In the genomic region with DNA sequence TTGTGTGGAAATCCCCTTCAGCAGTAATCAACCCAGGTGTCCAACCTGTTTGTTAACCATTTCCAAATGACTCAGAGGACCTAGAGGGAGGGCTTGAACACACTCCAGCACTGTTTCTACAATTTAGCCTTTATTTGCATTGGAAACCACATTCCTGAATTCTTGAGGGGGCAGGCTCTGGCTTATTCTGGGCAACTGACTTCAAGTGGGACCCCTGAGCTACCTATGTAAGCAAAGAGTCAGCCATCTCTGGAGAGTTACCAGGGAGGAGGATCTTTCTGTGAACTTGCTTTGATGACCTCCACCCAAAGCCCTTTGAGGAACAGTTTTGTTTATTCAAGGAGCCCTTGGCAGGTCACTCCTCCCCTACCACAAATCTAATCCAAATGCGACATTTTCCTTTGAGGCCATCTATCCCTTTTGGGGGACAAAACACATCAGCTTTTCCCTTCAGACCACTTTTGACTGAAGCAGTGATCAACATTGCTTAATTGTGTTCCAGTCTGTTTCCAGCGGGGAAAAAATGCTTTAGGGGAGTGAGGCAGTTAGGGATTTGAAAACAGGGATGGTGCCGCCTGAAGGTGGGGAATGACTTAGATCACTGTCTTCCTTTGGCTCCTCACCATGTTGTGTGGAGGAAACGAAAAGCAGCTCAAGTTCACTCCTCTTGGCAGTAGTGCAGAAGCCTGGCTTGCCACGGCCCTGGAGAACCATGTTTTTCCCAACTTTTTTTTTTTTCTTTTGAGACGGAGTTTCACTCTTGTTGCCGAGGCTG, we compare ENCODE assay signal across 1 cellular context.
TF ChIP-seq lines count a peak whose summit lies in the region.

No MANE protein-coding gene starts in this region.

TF ChIP-seq in HepG2, 621 proteins besides CTCF, POLR2A, EP300 and RAD21 (continued from another document and continues in another):
- TF ChIP-seq, protein P1, sequence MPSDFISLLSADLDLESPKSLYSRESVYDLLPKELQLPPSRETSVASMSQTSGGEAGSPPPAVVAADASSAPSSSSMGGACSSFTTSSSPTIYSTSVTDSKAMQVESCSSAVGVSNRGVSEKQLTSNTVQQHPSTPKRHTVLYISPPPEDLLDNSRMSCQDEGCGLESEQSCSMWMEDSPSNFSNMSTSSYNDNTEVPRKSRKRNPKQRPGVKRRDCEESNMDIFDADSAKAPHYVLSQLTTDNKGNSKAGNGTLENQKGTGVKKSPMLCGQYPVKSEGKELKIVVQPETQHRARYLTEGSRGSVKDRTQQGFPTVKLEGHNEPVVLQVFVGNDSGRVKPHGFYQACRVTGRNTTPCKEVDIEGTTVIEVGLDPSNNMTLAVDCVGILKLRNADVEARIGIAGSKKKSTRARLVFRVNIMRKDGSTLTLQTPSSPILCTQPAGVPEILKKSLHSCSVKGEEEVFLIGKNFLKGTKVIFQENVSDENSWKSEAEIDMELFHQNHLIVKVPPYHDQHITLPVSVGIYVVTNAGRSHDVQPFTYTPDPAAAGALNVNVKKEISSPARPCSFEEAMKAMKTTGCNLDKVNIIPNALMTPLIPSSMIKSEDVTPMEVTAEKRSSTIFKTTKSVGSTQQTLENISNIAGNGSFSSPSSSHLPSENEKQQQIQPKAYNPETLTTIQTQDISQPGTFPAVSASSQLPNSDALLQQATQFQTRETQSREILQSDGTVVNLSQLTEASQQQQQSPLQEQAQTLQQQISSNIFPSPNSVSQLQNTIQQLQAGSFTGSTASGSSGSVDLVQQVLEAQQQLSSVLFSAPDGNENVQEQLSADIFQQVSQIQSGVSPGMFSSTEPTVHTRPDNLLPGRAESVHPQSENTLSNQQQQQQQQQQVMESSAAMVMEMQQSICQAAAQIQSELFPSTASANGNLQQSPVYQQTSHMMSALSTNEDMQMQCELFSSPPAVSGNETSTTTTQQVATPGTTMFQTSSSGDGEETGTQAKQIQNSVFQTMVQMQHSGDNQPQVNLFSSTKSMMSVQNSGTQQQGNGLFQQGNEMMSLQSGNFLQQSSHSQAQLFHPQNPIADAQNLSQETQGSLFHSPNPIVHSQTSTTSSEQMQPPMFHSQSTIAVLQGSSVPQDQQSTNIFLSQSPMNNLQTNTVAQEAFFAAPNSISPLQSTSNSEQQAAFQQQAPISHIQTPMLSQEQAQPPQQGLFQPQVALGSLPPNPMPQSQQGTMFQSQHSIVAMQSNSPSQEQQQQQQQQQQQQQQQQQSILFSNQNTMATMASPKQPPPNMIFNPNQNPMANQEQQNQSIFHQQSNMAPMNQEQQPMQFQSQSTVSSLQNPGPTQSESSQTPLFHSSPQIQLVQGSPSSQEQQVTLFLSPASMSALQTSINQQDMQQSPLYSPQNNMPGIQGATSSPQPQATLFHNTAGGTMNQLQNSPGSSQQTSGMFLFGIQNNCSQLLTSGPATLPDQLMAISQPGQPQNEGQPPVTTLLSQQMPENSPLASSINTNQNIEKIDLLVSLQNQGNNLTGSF (CRISPR knock-in tag; IDR thresholded peaks at IDR 0.05) = 0 out of 2 replicates have a peak, but pooled peaks have one; percentile 55
- TF ChIP-seq NFE2 (CRISPR knock-in tag; IDR thresholded peaks at IDR 0.05) (no peak), ZNF777 (CRISPR knock-in tag; IDR thresholded peaks at IDR 0.05) (peak; percentile 65; the same call in 1 of the 2 replicates), SALL1 (CRISPR knock-in tag; IDR thresholded peaks at IDR 0.05) (peak; percentile 56; the same call in 1 of the 2 replicates), ZNF235 (CRISPR knock-in tag; IDR thresholded peaks at IDR 0.05; ENCODE audit: borderline replicate concordance) (no peak), SMARCC2 (IDR thresholded peaks at IDR 0.05) (0 out of 2 replicates have a peak, but pooled peaks have one; percentile 19), SIX1 (CRISPR knock-in tag; IDR thresholded peaks at IDR 0.05; ENCODE audit: borderline replicate concordance) (peak; percentile 73; the same call in 1 of the 2 replicates), ZNF121 (CRISPR knock-in tag; IDR thresholded peaks at IDR 0.05) (0 out of 2 replicates have a peak, but pooled peaks have one; percentile 10), LCORL (IDR thresholded peaks at IDR 0.05) (peak; percentile 63; the same call in 1 of the 2 replicates), LCORL (CRISPR knock-in tag; IDR thresholded peaks at IDR 0.05) (peak; percentile 87), MIXL1 (CRISPR knock-in tag; IDR thresholded peaks at IDR 0.05) (peak; percentile 40), ZNF138 (CRISPR knock-in tag; IDR thresholded peaks at IDR 0.05; ENCODE audit: low read depth) (no peak), HNRNPH1 (optimal IDR thresholded peaks at IDR 0.05; ENCODE audit: low read depth, low read length) (no peak), ZNF569 (CRISPR knock-in tag; IDR thresholded peaks at IDR 0.05; ENCODE audit: borderline replicate concordance) (no peak), HNRNPL (IDR thresholded peaks at IDR 0.05; ENCODE audit: low read depth, low read length) (no peak), ZBTB20 (CRISPR knock-in tag; IDR thresholded peaks at IDR 0.05; ENCODE audit: borderline replicate concordance, low read depth) (peak; percentile 69; the same call in 1 of the 2 replicates), KDM4B (CRISPR knock-in tag; IDR thresholded peaks at IDR 0.05) (peak; percentile 49), ZNF629 (CRISPR knock-in tag; conservative IDR thresholded peaks at IDR 0.05) (0 out of 2 replicates have a peak, but pooled peaks have one; percentile 12), ZNF510 (CRISPR knock-in tag; IDR thresholded peaks at IDR 0.05; ENCODE audit: low read depth) (peak; percentile 68), SP5 (CRISPR knock-in tag; IDR thresholded peaks at IDR 0.05; ENCODE audit: borderline replicate concordance, low read depth) (peak; percentile 94), TBX2 (CRISPR knock-in tag; IDR thresholded peaks at IDR 0.05; ENCODE audit: borderline replicate concordance) (peak; percentile 71), RARG (CRISPR knock-in tag; IDR thresholded peaks at IDR 0.05; ENCODE audit: low read depth) (no peak), ZNF441 (CRISPR knock-in tag; IDR thresholded peaks at IDR 0.05; ENCODE audit: borderline replicate concordance) (peak; percentile 62), ZNF709 (CRISPR knock-in tag; IDR thresholded peaks at IDR 0.05) (peak; percentile 54; the same call in 1 of the 2 replicates), ZNF160 (CRISPR knock-in tag; IDR thresholded peaks at IDR 0.05) (peak; percentile 71; the same call in 1 of the 2 replicates), ZNF674 (CRISPR knock-in tag; IDR thresholded peaks at IDR 0.05; ENCODE audit: low read depth) (no peak)
- TF ChIP-seq, protein P2, sequence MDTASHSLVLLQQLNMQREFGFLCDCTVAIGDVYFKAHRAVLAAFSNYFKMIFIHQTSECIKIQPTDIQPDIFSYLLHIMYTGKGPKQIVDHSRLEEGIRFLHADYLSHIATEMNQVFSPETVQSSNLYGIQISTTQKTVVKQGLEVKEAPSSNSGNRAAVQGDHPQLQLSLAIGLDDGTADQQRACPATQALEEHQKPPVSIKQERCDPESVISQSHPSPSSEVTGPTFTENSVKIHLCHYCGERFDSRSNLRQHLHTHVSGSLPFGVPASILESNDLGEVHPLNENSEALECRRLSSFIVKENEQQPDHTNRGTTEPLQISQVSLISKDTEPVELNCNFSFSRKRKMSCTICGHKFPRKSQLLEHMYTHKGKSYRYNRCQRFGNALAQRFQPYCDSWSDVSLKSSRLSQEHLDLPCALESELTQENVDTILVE (CRISPR knock-in tag; IDR thresholded peaks at IDR 0.05) = peak; percentile 43
- TF ChIP-seq, protein P3, sequence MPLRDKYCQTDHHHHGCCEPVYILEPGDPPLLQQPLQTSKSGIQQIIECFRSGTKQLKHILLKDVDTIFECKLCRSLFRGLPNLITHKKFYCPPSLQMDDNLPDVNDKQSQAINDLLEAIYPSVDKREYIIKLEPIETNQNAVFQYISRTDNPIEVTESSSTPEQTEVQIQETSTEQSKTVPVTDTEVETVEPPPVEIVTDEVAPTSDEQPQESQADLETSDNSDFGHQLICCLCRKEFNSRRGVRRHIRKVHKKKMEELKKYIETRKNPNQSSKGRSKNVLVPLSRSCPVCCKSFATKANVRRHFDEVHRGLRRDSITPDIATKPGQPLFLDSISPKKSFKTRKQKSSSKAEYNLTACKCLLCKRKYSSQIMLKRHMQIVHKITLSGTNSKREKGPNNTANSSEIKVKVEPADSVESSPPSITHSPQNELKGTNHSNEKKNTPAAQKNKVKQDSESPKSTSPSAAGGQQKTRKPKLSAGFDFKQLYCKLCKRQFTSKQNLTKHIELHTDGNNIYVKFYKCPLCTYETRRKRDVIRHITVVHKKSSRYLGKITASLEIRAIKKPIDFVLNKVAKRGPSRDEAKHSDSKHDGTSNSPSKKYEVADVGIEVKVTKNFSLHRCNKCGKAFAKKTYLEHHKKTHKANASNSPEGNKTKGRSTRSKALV (CRISPR knock-in tag; IDR thresholded peaks at IDR 0.05) = peak; percentile 46; the same call in 1 of the 2 replicates
- TF ChIP-seq, protein P4, sequence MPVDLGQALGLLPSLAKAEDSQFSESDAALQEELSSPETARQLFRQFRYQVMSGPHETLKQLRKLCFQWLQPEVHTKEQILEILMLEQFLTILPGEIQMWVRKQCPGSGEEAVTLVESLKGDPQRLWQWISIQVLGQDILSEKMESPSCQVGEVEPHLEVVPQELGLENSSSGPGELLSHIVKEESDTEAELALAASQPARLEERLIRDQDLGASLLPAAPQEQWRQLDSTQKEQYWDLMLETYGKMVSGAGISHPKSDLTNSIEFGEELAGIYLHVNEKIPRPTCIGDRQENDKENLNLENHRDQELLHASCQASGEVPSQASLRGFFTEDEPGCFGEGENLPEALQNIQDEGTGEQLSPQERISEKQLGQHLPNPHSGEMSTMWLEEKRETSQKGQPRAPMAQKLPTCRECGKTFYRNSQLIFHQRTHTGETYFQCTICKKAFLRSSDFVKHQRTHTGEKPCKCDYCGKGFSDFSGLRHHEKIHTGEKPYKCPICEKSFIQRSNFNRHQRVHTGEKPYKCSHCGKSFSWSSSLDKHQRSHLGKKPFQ (CRISPR knock-in tag; IDR thresholded peaks at IDR 0.05; ENCODE audit: insufficient replicate concordance) = peak; percentile 50
- TF ChIP-seq, protein P5, sequence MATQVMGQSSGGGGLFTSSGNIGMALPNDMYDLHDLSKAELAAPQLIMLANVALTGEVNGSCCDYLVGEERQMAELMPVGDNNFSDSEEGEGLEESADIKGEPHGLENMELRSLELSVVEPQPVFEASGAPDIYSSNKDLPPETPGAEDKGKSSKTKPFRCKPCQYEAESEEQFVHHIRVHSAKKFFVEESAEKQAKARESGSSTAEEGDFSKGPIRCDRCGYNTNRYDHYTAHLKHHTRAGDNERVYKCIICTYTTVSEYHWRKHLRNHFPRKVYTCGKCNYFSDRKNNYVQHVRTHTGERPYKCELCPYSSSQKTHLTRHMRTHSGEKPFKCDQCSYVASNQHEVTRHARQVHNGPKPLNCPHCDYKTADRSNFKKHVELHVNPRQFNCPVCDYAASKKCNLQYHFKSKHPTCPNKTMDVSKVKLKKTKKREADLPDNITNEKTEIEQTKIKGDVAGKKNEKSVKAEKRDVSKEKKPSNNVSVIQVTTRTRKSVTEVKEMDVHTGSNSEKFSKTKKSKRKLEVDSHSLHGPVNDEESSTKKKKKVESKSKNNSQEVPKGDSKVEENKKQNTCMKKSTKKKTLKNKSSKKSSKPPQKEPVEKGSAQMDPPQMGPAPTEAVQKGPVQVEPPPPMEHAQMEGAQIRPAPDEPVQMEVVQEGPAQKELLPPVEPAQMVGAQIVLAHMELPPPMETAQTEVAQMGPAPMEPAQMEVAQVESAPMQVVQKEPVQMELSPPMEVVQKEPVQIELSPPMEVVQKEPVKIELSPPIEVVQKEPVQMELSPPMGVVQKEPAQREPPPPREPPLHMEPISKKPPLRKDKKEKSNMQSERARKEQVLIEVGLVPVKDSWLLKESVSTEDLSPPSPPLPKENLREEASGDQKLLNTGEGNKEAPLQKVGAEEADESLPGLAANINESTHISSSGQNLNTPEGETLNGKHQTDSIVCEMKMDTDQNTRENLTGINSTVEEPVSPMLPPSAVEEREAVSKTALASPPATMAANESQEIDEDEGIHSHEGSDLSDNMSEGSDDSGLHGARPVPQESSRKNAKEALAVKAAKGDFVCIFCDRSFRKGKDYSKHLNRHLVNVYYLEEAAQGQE (IDR thresholded peaks at IDR 0.05; ENCODE audit: borderline replicate concordance in 1 of 2, low read depth in 1 of 2, low read length in 2 of 2) = peak in 1 of 2 experiments; percentile 44; a peak in 2 of 4 replicates
- TF ChIP-seq, protein P6, sequence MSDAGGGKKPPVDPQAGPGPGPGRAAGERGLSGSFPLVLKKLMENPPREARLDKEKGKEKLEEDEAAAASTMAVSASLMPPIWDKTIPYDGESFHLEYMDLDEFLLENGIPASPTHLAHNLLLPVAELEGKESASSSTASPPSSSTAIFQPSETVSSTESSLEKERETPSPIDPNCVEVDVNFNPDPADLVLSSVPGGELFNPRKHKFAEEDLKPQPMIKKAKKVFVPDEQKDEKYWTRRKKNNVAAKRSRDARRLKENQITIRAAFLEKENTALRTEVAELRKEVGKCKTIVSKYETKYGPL (CRISPR knock-in tag; IDR thresholded peaks at IDR 0.05) = 0 out of 2 replicates have a peak, but pooled peaks have one; percentile 44
- TF ChIP-seq, protein P7, sequence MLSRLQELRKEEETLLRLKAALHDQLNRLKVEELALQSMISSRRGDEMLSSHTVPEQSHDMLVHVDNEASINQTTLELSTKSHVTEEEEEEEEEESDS (CRISPR knock-in tag; IDR thresholded peaks at IDR 0.05; ENCODE audit: borderline replicate concordance) = peak; percentile 85; the same call in 1 of the 2 replicates
- TF ChIP-seq, protein P8, sequence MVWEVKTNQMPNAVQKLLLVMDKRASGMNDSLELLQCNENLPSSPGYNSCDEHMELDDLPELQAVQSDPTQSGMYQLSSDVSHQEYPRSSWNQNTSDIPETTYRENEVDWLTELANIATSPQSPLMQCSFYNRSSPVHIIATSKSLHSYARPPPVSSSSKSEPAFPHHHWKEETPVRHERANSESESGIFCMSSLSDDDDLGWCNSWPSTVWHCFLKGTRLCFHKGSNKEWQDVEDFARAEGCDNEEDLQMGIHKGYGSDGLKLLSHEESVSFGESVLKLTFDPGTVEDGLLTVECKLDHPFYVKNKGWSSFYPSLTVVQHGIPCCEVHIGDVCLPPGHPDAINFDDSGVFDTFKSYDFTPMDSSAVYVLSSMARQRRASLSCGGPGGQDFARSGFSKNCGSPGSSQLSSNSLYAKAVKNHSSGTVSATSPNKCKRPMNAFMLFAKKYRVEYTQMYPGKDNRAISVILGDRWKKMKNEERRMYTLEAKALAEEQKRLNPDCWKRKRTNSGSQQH (CRISPR knock-in tag; IDR thresholded peaks at IDR 0.05; ENCODE audit: low read depth) = 0 out of 2 replicates have a peak, but pooled peaks have one; percentile 37
- TF ChIP-seq, protein P9, sequence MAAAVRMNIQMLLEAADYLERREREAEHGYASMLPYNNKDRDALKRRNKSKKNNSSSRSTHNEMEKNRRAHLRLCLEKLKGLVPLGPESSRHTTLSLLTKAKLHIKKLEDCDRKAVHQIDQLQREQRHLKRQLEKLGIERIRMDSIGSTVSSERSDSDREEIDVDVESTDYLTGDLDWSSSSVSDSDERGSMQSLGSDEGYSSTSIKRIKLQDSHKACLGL (CRISPR knock-in tag; IDR thresholded peaks at IDR 0.05) = no peak
- TF ChIP-seq, protein P10, sequence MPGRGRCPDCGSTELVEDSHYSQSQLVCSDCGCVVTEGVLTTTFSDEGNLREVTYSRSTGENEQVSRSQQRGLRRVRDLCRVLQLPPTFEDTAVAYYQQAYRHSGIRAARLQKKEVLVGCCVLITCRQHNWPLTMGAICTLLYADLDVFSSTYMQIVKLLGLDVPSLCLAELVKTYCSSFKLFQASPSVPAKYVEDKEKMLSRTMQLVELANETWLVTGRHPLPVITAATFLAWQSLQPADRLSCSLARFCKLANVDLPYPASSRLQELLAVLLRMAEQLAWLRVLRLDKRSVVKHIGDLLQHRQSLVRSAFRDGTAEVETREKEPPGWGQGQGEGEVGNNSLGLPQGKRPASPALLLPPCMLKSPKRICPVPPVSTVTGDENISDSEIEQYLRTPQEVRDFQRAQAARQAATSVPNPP (CRISPR knock-in tag; IDR thresholded peaks at IDR 0.05) = peak; percentile 7; the same call in 1 of the 2 replicates
